In genomic region chr10:93876391-93876790, GRCh38 we compare ENCODE assay signal across 20 cellular contexts.
"Had no signal": no experiment of that assay in that cellular context is flagged by ENCODE, and none has a peak within 500 bp of the region (broad histone marks: within the 10 kb centered on the region; RNA-seq: fewer than 3 reads in every experiment).

No MANE protein-coding gene starts in this region.

- H3K4me3 ChIP-seq: adrenal gland, psoas muscle, right lobe of liver, upper lobe of right lung had no signal

- H3K36me3 ChIP-seq: adrenal gland, right lobe of liver, upper lobe of right lung had no signal

- H3K27ac ChIP-seq: adrenal gland, epithelial cell of prostate, psoas muscle, right lobe of liver, upper lobe of right lung had no signal

- H3K9me3 ChIP-seq: adrenal gland, psoas muscle, right lobe of liver, upper lobe of right lung had no signal

- H3K9me3 Mint-ChIP-seq: activated naive CD4-positive, alpha-beta T cell treated with anti-CD3 and anti-CD28 coated beads, Interleukin-2, amount 10 ng/mL, durations not matched to agents 7 days and 5 days; activated T-helper 2 cell treated with anti-CD3 and anti-CD28 coated beads, Interferon-gamma antibody, Interleukin-2, Interleukin-4, amounts not matched to agents 10 μg/mL and 5 μg/mL and 100 μg/mL, durations not matched to agents 14 hours and 24 hours and 36 hours; effector memory CD8-positive, alpha-beta T cell; natural killer cell treated with Interleukin-12 subunit alpha and Interleukin-12 subunit beta and Interleukin-15 and Interleukin-18, amount 100 ng/mL, for 72 hours; T-helper 1 cell treated with Interleukin-12 subunit alpha and Interleukin-12 subunit beta and Interleukin-4 antibody, amounts not matched to agents 30 μg/mL and 1 μg/mL, for 36 hours had no signal

- H3K4me1 Mint-ChIP-seq: activated naive CD4-positive, alpha-beta T cell treated with anti-CD3 and anti-CD28 coated beads, Interleukin-2, amount 10 ng/mL, durations not matched to agents 7 days and 5 days; immature natural killer cell had no signal

- ATAC-seq: effector memory CD8-positive, alpha-beta T cell; natural killer cell treated with Interleukin-12 subunit alpha and Interleukin-12 subunit beta and Interleukin-15 and Interleukin-18, amount 100 ng/mL, for 72 hours; psoas muscle; right lobe of liver; upper lobe of right lung had no signal

- H3K27ac Mint-ChIP-seq: activated naive CD4-positive, alpha-beta T cell treated with anti-CD3 and anti-CD28 coated beads, Interleukin-2, amount 10 ng/mL, durations not matched to agents 7 days and 5 days; activated T-helper 2 cell treated with anti-CD3 and anti-CD28 coated beads, Interferon-gamma antibody, Interleukin-2, Interleukin-4, amounts not matched to agents 10 μg/mL and 5 μg/mL and 100 μg/mL, durations not matched to agents 14 hours and 24 hours and 36 hours; effector memory CD8-positive, alpha-beta T cell; immature natural killer cell; natural killer cell treated with Interleukin-12 subunit alpha and Interleukin-12 subunit beta and Interleukin-15 and Interleukin-18, amount 100 ng/mL, for 72 hours; T-helper 1 cell treated with Interleukin-12 subunit alpha and Interleukin-12 subunit beta and Interleukin-4 antibody, amounts not matched to agents 30 μg/mL and 1 μg/mL, for 36 hours had no signal

- H3K36me3 Mint-ChIP-seq: activated naive CD4-positive, alpha-beta T cell treated with anti-CD3 and anti-CD28 coated beads, Interleukin-2, amount 10 ng/mL, durations not matched to agents 7 days and 5 days; immature natural killer cell; natural killer cell treated with Interleukin-12 subunit alpha and Interleukin-12 subunit beta and Interleukin-15 and Interleukin-18, amount 100 ng/mL, for 72 hours had no signal

- H3K4me1 ChIP-seq: psoas muscle, right lobe of liver, upper lobe of right lung had no signal

- DNase-seq: activated CD4-positive, alpha-beta T cell treated with anti-CD3 and anti-CD28 coated beads, Interleukin-2, amount 50 U/mL, for 1 hour; activated CD4-positive, CD25-positive, alpha-beta regulatory T cell; activated naive CD4-positive, alpha-beta T cell treated with anti-CD3 and anti-CD28 coated beads, Interleukin-2, amount 10 ng/mL, durations not matched to agents 7 days and 5 days; adrenal gland; central memory CD4-positive, alpha-beta T cell; cortex of kidney; effector memory CD8-positive, alpha-beta T cell; glutamatergic neuron; immature natural killer cell; occipital lobe; psoas muscle; right lobe of liver; stimulated activated CD4-positive, alpha-beta T cell treated with anti-CD3 and anti-CD28 coated beads, Interleukin-2, amount 100 ng/mL, for 24 hours; stimulated activated naive CD4-positive, alpha-beta T cell treated with Interleukin-2 at 50 U/mL for 16 hours; upper lobe of right lung had no signal

- H3K4me3 Mint-ChIP-seq: activated naive CD4-positive, alpha-beta T cell treated with anti-CD3 and anti-CD28 coated beads, Interleukin-2, amount 10 ng/mL, durations not matched to agents 7 days and 5 days; effector memory CD8-positive, alpha-beta T cell; immature natural killer cell; natural killer cell treated with Interleukin-12 subunit alpha and Interleukin-12 subunit beta and Interleukin-15 and Interleukin-18, amount 100 ng/mL, for 72 hours; T-helper 1 cell treated with Interleukin-12 subunit alpha and Interleukin-12 subunit beta and Interleukin-4 antibody, amounts not matched to agents 30 μg/mL and 1 μg/mL, for 36 hours had no signal

- FAIRE-seq: TTC549 had no signal

- H3K27me3 ChIP-seq: adrenal gland, right lobe of liver, upper lobe of right lung had no signal
